9 cellular contexts compared by ENCODE assay signal in the genomic region with DNA sequence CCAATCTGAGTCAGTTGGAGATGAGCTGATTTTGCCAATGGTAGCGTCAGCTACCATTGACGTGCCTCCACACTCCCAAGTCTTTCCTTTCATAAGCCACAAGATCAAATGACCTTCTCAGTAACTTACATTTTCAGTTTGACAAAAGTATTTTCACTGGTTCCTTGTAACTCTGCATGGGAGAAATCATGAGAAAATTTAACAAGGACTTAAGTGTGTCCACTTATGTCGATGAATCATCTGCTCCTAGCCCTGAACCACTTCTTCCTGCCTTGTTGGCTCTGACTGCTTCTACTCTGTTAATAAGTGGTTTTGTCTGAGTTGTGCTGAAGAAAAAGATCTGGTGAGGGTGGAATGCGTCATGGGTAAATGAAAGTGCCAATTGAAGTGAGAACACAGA.
DNase-seq lines count a peak whose midpoint lies in the region; ATAC-seq, FAIRE-seq and TF ChIP-seq lines count a peak whose summit lies in the region.
"Had no signal": no experiment of that assay in that cellular context is flagged by ENCODE, and none has a peak within 500 bp of the region (broad histone marks: within the 10 kb centered on the region; RNA-seq: fewer than 3 reads in every experiment).

No MANE protein-coding gene starts in this region.

- H3K4me1 ChIP-seq in small intestine (ENCODE audit: control insufficient read depth in 2 of 2, insufficient read depth in 1 of 2, low read depth in 1 of 2, low read length in 1 of 2) = no peaks in the 10 kb centered on the region
- H3K4me1 ChIP-seq in aorta (ENCODE audit: control insufficient read depth in 1 of 2, insufficient read depth in 2 of 2, low read length in 2 of 2) = no peaks in the 10 kb centered on the region

- no peak overlapping the region for H3K4me3 Mint-ChIP-seq in activated CD4-positive, alpha-beta T cell treated with anti-CD3 and anti-CD28 coated beads for 36 hours

- CTCF ChIA-PET in activated CD4-positive, alpha-beta T cell treated with anti-CD3 and anti-CD28 coated beads for 36 hours (lab: Charles Lee) = interaction anchor here (1.0 to 2.6 kb wide), 4 partner anchors 13 to 275 kb away, joined by 3 to 12 read pairs (median 4); no protein-coding TSS in a partner anchor

- no peak for FAIRE-seq in small intestine (lab: Jason Lieb, UNC)

- H3K4me1 Mint-ChIP-seq in activated CD4-positive, alpha-beta T cell treated with anti-CD3 and anti-CD28 coated beads for 36 hours = peaks cover 16% of the 10 kb centered on the region

- no peak for TF ChIP-seq CTCF in astrocyte of the spinal cord (IDR thresholded peaks at IDR 0.05; ENCODE audit: low read depth, low read length)

- peak; percentile 30 for DNase-seq in activated CD4-positive, alpha-beta T cell treated with anti-CD3 and anti-CD28 coated beads for 36 hours
- DNase-seq in activated CD4-positive, alpha-beta T cell treated with anti-CD3 and anti-CD28 coated beads for 4 hours = no peak
- peak; percentile 95 for DNase-seq in astrocyte of the spinal cord (ENCODE audit: low read depth, low spot score)
- peak; percentile 17 for DNase-seq in small intestine
- DNase-seq in dedifferentiated amniotic fluid mesenchymal stem cell (ENCODE audit: extremely low spot score) = no peak
- DNase-seq in NCI-H187 (lab: John Stamatoyannopoulos, UW) = no peak
- no peak for DNase-seq in aorta

- H3K4me3 ChIP-seq in astrocyte of the spinal cord (ENCODE audit: low read depth, low read length) (no peak overlapping the region), small intestine (ENCODE audit: low read depth in 1 of 2, low read length in 2 of 2) (no peak overlapping the region), aorta (ENCODE audit: low read length in 2 of 2) (no peak overlapping the region)
- H3K4me3 ChIP-seq: BLaER1 had no signal

- peaks cover 3% of the 10 kb centered on the region for H3K9me3 Mint-ChIP-seq in activated CD4-positive, alpha-beta T cell treated with anti-CD3 and anti-CD28 coated beads for 36 hours (ENCODE audit: low read depth)

- H3K36me3 ChIP-seq in small intestine (ENCODE audit: control insufficient read depth in 2 of 2, insufficient read depth in 2 of 2, low read length in 2 of 2) = no peaks in the 10 kb centered on the region
- no peaks in the 10 kb centered on the region for H3K36me3 ChIP-seq in aorta (ENCODE audit: control insufficient read depth in 1 of 2, insufficient read depth in 2 of 2, low read length in 1 of 2)
- H3K36me3 ChIP-seq: BLaER1 had no signal

- H3K27ac Mint-ChIP-seq in activated CD4-positive, alpha-beta T cell treated with anti-CD3 and anti-CD28 coated beads for 36 hours = peak overlapping the region; percentile 64

- intact Hi-C loops in activated CD4-positive, alpha-beta T cell treated with anti-CD3 and anti-CD28 coated beads for 36 hours (cut with DNase I, micrococcal nuclease) = no loop called here
- intact Hi-C loops in aorta (cut with DNase I) = no loop called here

- peak; percentile 96 for ATAC-seq in activated CD4-positive, alpha-beta T cell treated with anti-CD3 and anti-CD28 coated beads for 36 hours
- ATAC-seq in HG03097 (IDR thresholded peaks at IDR 0.05; ENCODE audit: low FRiP score, unreplicated experiment) (peak; percentile 82), aorta (ENCODE audit: low FRiP score) (no peak)

- POLR2A ChIA-PET in activated CD4-positive, alpha-beta T cell treated with anti-CD3 and anti-CD28 coated beads for 36 hours (lab: Charles Lee) = interaction anchor here (0.6 to 1.0 kb wide), 2 partner anchors 88 to 101 kb away, joined by 3 to 5 read pairs; a partner anchor contains a TSS

- no peaks in the 10 kb centered on the region for H3K27me3 ChIP-seq in small intestine (ENCODE audit: control insufficient read depth in 2 of 2, insufficient read depth in 2 of 2, low read length in 2 of 2)
- no peaks in the 10 kb centered on the region for H3K27me3 ChIP-seq in aorta (ENCODE audit: control insufficient read depth in 1 of 2, insufficient read depth in 2 of 2, low read length in 1 of 2)
- H3K27me3 ChIP-seq: BLaER1 had no signal

- in situ Hi-C loops in astrocyte of the spinal cord (cut with HindIII; ENCODE audit: low sequenced_read_pairs) = no loop called here

- H3K9me3 ChIP-seq in small intestine (ENCODE audit: control insufficient read depth, low read depth) (no peaks in the 10 kb centered on the region), aorta (ENCODE audit: control insufficient read depth, low read length) (no peaks in the 10 kb centered on the region)

- H3K36me3 Mint-ChIP-seq in activated CD4-positive, alpha-beta T cell treated with anti-CD3 and anti-CD28 coated beads for 36 hours (ENCODE audit: low read depth) = no peaks in the 10 kb centered on the region

- no peaks in the 10 kb centered on the region for H3K27me3 Mint-ChIP-seq in activated CD4-positive, alpha-beta T cell treated with anti-CD3 and anti-CD28 coated beads for 36 hours

- H3K27ac ChIP-seq in small intestine (ENCODE audit: low read depth in 1 of 2, low read length in 1 of 2) (no peak overlapping the region), aorta (ENCODE audit: low read depth in 1 of 2, low read length in 2 of 2) (no peak overlapping the region)
- H3K27ac ChIP-seq: BLaER1 had no signal

- WGBS in small intestine, 3 donors = 66 to 84% (median 73%) methylated on average over 4 of the region's 4 CpGs
- 87 to 93% methylated on average over 4 of the region's 4 CpGs for WGBS in aorta, 2 donors

Comparison
In these comparisons a context has a peak if more than half of its experiments do, and no peak if none do; other contexts are left out.
1. DNase-seq: peak in activated CD4-positive, alpha-beta T cell treated with anti-CD3 and anti-CD28 coated beads for 36 hours (single experiment), astrocyte of the spinal cord (single experiment) and small intestine (single experiment); none in activated CD4-positive, alpha-beta T cell treated with anti-CD3 and anti-CD28 coated beads for 4 hours (0 of 2), dedifferentiated amniotic fluid mesenchymal stem cell (single experiment), NCI-H187 (0 of 2) and aorta (0 of 2).